Comparison of ENCODE assay signal across 8 cellular contexts in the genomic region with DNA sequence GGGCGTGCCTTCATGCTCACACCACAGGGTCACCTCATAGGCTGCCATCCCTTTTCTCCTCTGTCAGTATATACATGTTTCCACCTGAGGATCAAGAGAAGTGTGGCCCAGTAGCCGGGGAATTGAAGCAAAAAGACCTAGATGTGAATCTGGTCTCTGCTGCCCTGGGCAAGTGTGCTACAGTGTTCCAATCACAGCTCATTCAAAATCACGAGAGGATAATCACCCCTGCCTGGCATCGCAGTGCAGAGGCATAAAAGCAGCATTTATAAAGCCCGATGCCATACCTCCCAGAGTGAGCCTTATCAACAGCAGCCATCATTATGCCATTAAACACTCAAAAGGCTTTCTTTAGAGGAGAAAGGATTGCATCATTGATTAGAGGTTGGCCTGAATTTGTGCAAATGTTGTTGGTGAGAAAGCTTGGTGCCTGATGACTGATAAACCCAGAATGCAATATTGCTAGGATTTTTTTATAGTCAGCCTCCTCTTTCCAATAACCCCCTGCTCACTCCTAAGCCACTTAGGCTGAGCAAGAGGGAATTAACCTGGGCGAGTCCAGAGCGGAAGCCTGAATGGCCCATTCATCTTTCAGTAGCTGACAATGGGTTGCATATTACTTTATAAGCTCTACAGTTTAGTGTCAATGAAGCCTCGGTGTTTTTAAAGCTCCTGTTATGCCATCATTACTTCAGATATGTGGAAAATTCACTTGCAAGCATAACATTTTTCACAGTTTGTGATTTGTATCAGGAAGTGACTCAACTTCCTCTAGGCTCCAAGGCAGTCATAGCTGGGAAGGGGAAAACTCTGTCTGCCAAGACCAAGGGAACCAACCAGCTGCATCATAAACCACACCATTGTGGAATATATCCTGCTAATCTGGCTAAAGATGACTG.
DNase-seq lines count a peak whose midpoint lies in the region; ATAC-seq and TF ChIP-seq lines count a peak whose summit lies in the region.

No MANE protein-coding gene starts in this region.

- H3K27me3 Mint-ChIP-seq in osteocyte (ENCODE audit: unreplicated experiment) = no peaks in the 10 kb centered on the region
- no peaks in the 10 kb centered on the region for H3K27me3 Mint-ChIP-seq in activated T-cell treated with anti-CD3 and anti-CD28 coated beads, Interleukin-2, amount 50 U/mL, for 72 hours (ENCODE audit: low read depth)
- no peaks in the 10 kb centered on the region for H3K27me3 Mint-ChIP-seq in activated CD8-positive, alpha-beta memory T cell treated with anti-CD3 and anti-CD28 coated beads, Interleukin-2, amount 10 ng/mL, durations not matched to agents 7 days and 5 days

- H3K27ac Mint-ChIP-seq in osteocyte (ENCODE audit: unreplicated experiment) = peak overlapping the region; percentile 83
- H3K27ac Mint-ChIP-seq in activated T-cell treated with anti-CD3 and anti-CD28 coated beads, Interleukin-2, amount 50 U/mL, for 72 hours = no peak overlapping the region
- no peak overlapping the region for H3K27ac Mint-ChIP-seq in activated CD8-positive, alpha-beta memory T cell treated with anti-CD3 and anti-CD28 coated beads, Interleukin-2, amount 10 ng/mL, durations not matched to agents 7 days and 5 days

- ATAC-seq in activated T-cell treated with anti-CD3 and anti-CD28 coated beads, Interleukin-2, amount 50 U/mL, for 72 hours (replicated peaks in 1 of 2) = no peak
- ATAC-seq in activated CD8-positive, alpha-beta memory T cell treated with anti-CD3 and anti-CD28 coated beads, Interleukin-2, amount 10 ng/mL, durations not matched to agents 7 days and 5 days = no peak

- H3K27ac ChIP-seq in epithelial cell of prostate = peak overlapping the region; percentile 90

- H3K4me1 Mint-ChIP-seq in osteocyte (ENCODE audit: unreplicated experiment) = peaks cover 42% of the 10 kb centered on the region
- H3K4me1 Mint-ChIP-seq in activated T-cell treated with anti-CD3 and anti-CD28 coated beads, Interleukin-2, amount 50 U/mL, for 72 hours (ENCODE audit: low read depth) = no peaks in the 10 kb centered on the region
- no peaks in the 10 kb centered on the region for H3K4me1 Mint-ChIP-seq in activated CD8-positive, alpha-beta memory T cell treated with anti-CD3 and anti-CD28 coated beads, Interleukin-2, amount 10 ng/mL, durations not matched to agents 7 days and 5 days

- H3K36me3 Mint-ChIP-seq in osteocyte (ENCODE audit: unreplicated experiment) = no peaks in the 10 kb centered on the region
- H3K36me3 Mint-ChIP-seq in activated T-cell treated with anti-CD3 and anti-CD28 coated beads, Interleukin-2, amount 50 U/mL, for 72 hours (ENCODE audit: insufficient read depth in 2 of 2) = no peaks in the 10 kb centered on the region
- H3K36me3 Mint-ChIP-seq in activated CD8-positive, alpha-beta memory T cell treated with anti-CD3 and anti-CD28 coated beads, Interleukin-2, amount 10 ng/mL, durations not matched to agents 7 days and 5 days = no peaks in the 10 kb centered on the region

- TF ChIP-seq CTCF in osteocyte (IDR thresholded peaks at IDR 0.05) = no peak

- DNase-seq in EH (ENCODE audit: low read depth) (peak; percentile 90), NCI-H748 treated with DMSO at 0.1 percent for 48 hours (lab: John Stamatoyannopoulos, UW) (peak; percentile 96), epithelial cell of prostate (ENCODE audit: low read depth, low spot score) (peak; percentile 29), osteocyte (ENCODE audit: extremely low spot score, unreplicated experiment) (peak; percentile 63), cerebellum (ENCODE audit: low spot score) (no peak), NCI-H128 (lab: John Stamatoyannopoulos, UW; ENCODE audit: unreplicated experiment) (no peak)
- DNase-seq in activated T-cell treated with anti-CD3 and anti-CD28 coated beads, Interleukin-2, amount 50 U/mL, for 72 hours = no peak
- no peak for DNase-seq in activated CD8-positive, alpha-beta memory T cell treated with anti-CD3 and anti-CD28 coated beads, Interleukin-2, amount 10 ng/mL, durations not matched to agents 7 days and 5 days

- no peak overlapping the region for H3K4me3 Mint-ChIP-seq in osteocyte (ENCODE audit: unreplicated experiment)
- H3K4me3 Mint-ChIP-seq in activated T-cell treated with anti-CD3 and anti-CD28 coated beads, Interleukin-2, amount 50 U/mL, for 72 hours = no peak overlapping the region
- no peak overlapping the region for H3K4me3 Mint-ChIP-seq in activated CD8-positive, alpha-beta memory T cell treated with anti-CD3 and anti-CD28 coated beads, Interleukin-2, amount 10 ng/mL, durations not matched to agents 7 days and 5 days

- H3K9me3 Mint-ChIP-seq in osteocyte (ENCODE audit: unreplicated experiment) = no peaks in the 10 kb centered on the region
- no peaks in the 10 kb centered on the region for H3K9me3 Mint-ChIP-seq in activated T-cell treated with anti-CD3 and anti-CD28 coated beads, Interleukin-2, amount 50 U/mL, for 72 hours
- no peaks in the 10 kb centered on the region for H3K9me3 Mint-ChIP-seq in activated CD8-positive, alpha-beta memory T cell treated with anti-CD3 and anti-CD28 coated beads, Interleukin-2, amount 10 ng/mL, durations not matched to agents 7 days and 5 days (ENCODE audit: low read depth)

- CTCF ChIA-PET in activated CD8-positive, alpha-beta memory T cell treated with anti-CD3 and anti-CD28 coated beads, Interleukin-2, amount 10 ng/mL, durations not matched to agents 7 days and 5 days (lab: Charles Lee) = no interaction called here

Comparison
In these comparisons a context has a peak if more than half of its experiments do, and no peak if none do; other contexts are left out.
1. DNase-seq: peak in EH (single experiment), NCI-H748 treated with DMSO at 0.1 percent for 48 hours (single experiment), epithelial cell of prostate (single experiment) and osteocyte (single experiment); none in cerebellum (single experiment), NCI-H128 (single experiment), activated T-cell treated with anti-CD3 and anti-CD28 coated beads, Interleukin-2, amount 50 U/mL, for 72 hours (0 of 2) and activated CD8-positive, alpha-beta memory T cell treated with anti-CD3 and anti-CD28 coated beads, Interleukin-2, amount 10 ng/mL, durations not matched to agents 7 days and 5 days (single experiment).